37 cellular contexts compared by ENCODE assay signal in genomic region chr12:65407388-65408149, GRCh38.
"Had no signal": no experiment of that assay in that cellular context is flagged by ENCODE, and none has a peak within 500 bp of the region (broad histone marks: within the 10 kb centered on the region; RNA-seq: fewer than 3 reads in every experiment).

No MANE protein-coding gene starts in this region.

- H3K27me3 ChIP-seq: ascending aorta, cardiac muscle cell had no signal

- H3K36me3 ChIP-seq: cardiac muscle cell had no signal

- H3K36me3 Mint-ChIP-seq: activated CD8-positive, alpha-beta memory T cell treated with anti-CD3 and anti-CD28 coated beads, Interleukin-2, amount 10 ng/mL, durations not matched to agents 7 days and 5 days; activated naive CD4-positive, alpha-beta T cell treated with anti-CD3 and anti-CD28 coated beads, Interleukin-2, amount 10 ng/mL, durations not matched to agents 7 days and 5 days; activated naive CD4-positive, alpha-beta T cell treated with anti-CD3 and anti-CD28 coated beads, Interleukin-2, amount 50 U/mL, for 24 hours; activated naive CD8-positive, alpha-beta T cell; activated naive CD8-positive, alpha-beta T cell treated with anti-CD3 and anti-CD28 coated beads, Interleukin-2, amount 10 ng/mL, durations not matched to agents 7 days and 5 days; brain had no signal

- H3K9me3 Mint-ChIP-seq: activated B cell treated with CpG ODN at 0.5 μM for 24 hours; activated CD4-positive, alpha-beta memory T cell treated with anti-CD3 and anti-CD28 coated beads, Interleukin-2, amount 10 ng/mL, durations not matched to agents 7 days and 5 days; activated CD4-positive, alpha-beta T cell treated with anti-CD3 and anti-CD28 coated beads, Interleukin-2, amount 10 ng/mL, durations not matched to agents 24 days and 14 days; activated naive CD4-positive, alpha-beta T cell treated with anti-CD3 and anti-CD28 coated beads, Interleukin-2, amount 10 ng/mL, durations not matched to agents 7 days and 5 days; activated naive CD8-positive, alpha-beta T cell treated with anti-CD3 and anti-CD28 coated beads, Interleukin-2, amount 50 U/mL, for 24 hours; activated T-cell treated with anti-CD3 and anti-CD28 coated beads, Interleukin-2, amount 50 U/mL, for 24 hours; activated T-helper 2 cell treated with anti-CD3 and anti-CD28 coated beads, Interferon-gamma antibody, Interleukin-2, Interleukin-4, amounts not matched to agents 10 μg/mL and 5 μg/mL and 100 μg/mL, durations not matched to agents 14 hours and 24 hours and 36 hours; T-helper 1 cell treated with Interleukin-12 subunit alpha and Interleukin-12 subunit beta and Interleukin-4 antibody, amounts not matched to agents 30 μg/mL and 1 μg/mL, for 36 hours; T-helper 2 cell treated with Interferon-gamma antibody and Interleukin-4, amounts not matched to agents 5 μg/mL and 100 μg/mL, for 36 hours had no signal

- FAIRE-seq: bronchial epithelial cell, TTC549 had no signal

- H3K9me3 ChIP-seq: ascending aorta had no signal

- DNase-seq: activated B cell treated with CpG ODN at 0.5 μM for 24 hours; activated CD4-positive, alpha-beta memory T cell treated with anti-CD3 and anti-CD28 coated beads, Interleukin-2, amount 10 ng/mL, durations not matched to agents 7 days and 5 days; activated CD4-positive, alpha-beta T cell treated with anti-CD3 and anti-CD28 coated beads for 4 hours; activated CD4-positive, alpha-beta T cell treated with anti-CD3 and anti-CD28 coated beads, Interleukin-2, amount 10 ng/mL, durations not matched to agents 24 days and 14 days; activated CD4-positive, alpha-beta T cell treated with anti-CD3 and anti-CD28 coated beads, Interleukin-2, amount 50 U/mL, for 1 hour; activated CD4-positive, alpha-beta T cell treated with anti-CD3 and anti-CD28 coated beads, Interleukin-2, amount 50 U/mL, for 4 hours; activated CD4-positive, CD25-positive, alpha-beta regulatory T cell treated with anti-CD3 and anti-CD28 coated beads, Interleukin-2, amount 50 U/mL, for 72 hours; activated CD8-positive, alpha-beta memory T cell treated with anti-CD3 and anti-CD28 coated beads for 24 hours; activated CD8-positive, alpha-beta memory T cell treated with anti-CD3 and anti-CD28 coated beads, Interleukin-2, amount 10 ng/mL, durations not matched to agents 7 days and 5 days; activated CD8-positive, alpha-beta memory T cell treated with anti-CD3 and anti-CD28 coated beads, Interleukin-2, amount 50 U/mL, for 48 hours; activated CD8-positive, alpha-beta T cell treated with anti-CD3 and anti-CD28 coated beads, Interleukin-2, amount 10 ng/mL, durations not matched to agents 7 days and 5 days; activated effector memory CD4-positive, alpha-beta T cell treated with Interleukin-2 at 50 U/mL for 16 hours; activated gamma-delta T cell; activated naive CD4-positive, alpha-beta T cell treated with anti-CD3 and anti-CD28 coated beads, Interleukin-2, amount 10 ng/mL, durations not matched to agents 7 days and 5 days; activated naive CD4-positive, alpha-beta T cell treated with Interleukin-2 at 50 U/mL for 16 hours; activated naive CD8-positive, alpha-beta T cell treated with anti-CD3 and anti-CD28 coated beads, Interleukin-2, amount 10 ng/mL, durations not matched to agents 7 days and 5 days; activated naive CD8-positive, alpha-beta T cell treated with anti-CD3 and anti-CD28 coated beads, Interleukin-2, amount 50 U/mL, for 24 hours; activated T-cell treated with anti-CD3 and anti-CD28 coated beads, Interleukin-2, amount 50 U/mL, for 24 hours; activated T-cell treated with anti-CD3 and anti-CD28 coated beads, Interleukin-2, amount 50 U/mL, for 48 hours; amygdala; anterior cingulate cortex; caudate nucleus; cerebellar nuclear complex; T-helper 1 cell; T-helper 9 cell had no signal

- H3K27ac Mint-ChIP-seq: activated B cell treated with CpG ODN at 0.5 μM for 24 hours; activated CD4-positive, alpha-beta memory T cell treated with anti-CD3 and anti-CD28 coated beads, Interleukin-2, amount 10 ng/mL, durations not matched to agents 7 days and 5 days; activated CD4-positive, alpha-beta T cell treated with anti-CD3 and anti-CD28 coated beads, Interleukin-2, amount 10 ng/mL, durations not matched to agents 24 days and 14 days; activated CD8-positive, alpha-beta memory T cell treated with anti-CD3 and anti-CD28 coated beads, Interleukin-2, amount 10 ng/mL, durations not matched to agents 7 days and 5 days; activated CD8-positive, alpha-beta T cell treated with anti-CD3 and anti-CD28 coated beads, Interleukin-2, amount 10 ng/mL, durations not matched to agents 7 days and 5 days; activated naive CD4-positive, alpha-beta T cell treated with anti-CD3 and anti-CD28 coated beads, Interleukin-2, amount 10 ng/mL, durations not matched to agents 7 days and 5 days; activated naive CD4-positive, alpha-beta T cell treated with anti-CD3 and anti-CD28 coated beads, Interleukin-2, amount 50 U/mL, for 24 hours; activated naive CD8-positive, alpha-beta T cell; activated naive CD8-positive, alpha-beta T cell treated with anti-CD3 and anti-CD28 coated beads, Interleukin-2, amount 10 ng/mL, durations not matched to agents 7 days and 5 days; activated naive CD8-positive, alpha-beta T cell treated with anti-CD3 and anti-CD28 coated beads, Interleukin-2, amount 50 U/mL, for 24 hours; activated T-cell treated with anti-CD3 and anti-CD28 coated beads, Interleukin-2, amount 50 U/mL, for 24 hours; activated T-helper 2 cell treated with anti-CD3 and anti-CD28 coated beads, Interferon-gamma antibody, Interleukin-2, Interleukin-4, amounts not matched to agents 10 μg/mL and 5 μg/mL and 100 μg/mL, durations not matched to agents 14 hours and 24 hours and 36 hours; brain; T-helper 1 cell treated with Interleukin-12 subunit alpha and Interleukin-12 subunit beta and Interleukin-4 antibody, amounts not matched to agents 30 μg/mL and 1 μg/mL, for 36 hours; T-helper 2 cell treated with Interferon-gamma antibody and Interleukin-4, amounts not matched to agents 5 μg/mL and 100 μg/mL, for 36 hours had no signal

- H3K4me1 ChIP-seq: ascending aorta had no signal

- H3K27me3 Mint-ChIP-seq: activated B cell treated with CpG ODN at 0.5 μM for 24 hours; activated CD4-positive, alpha-beta memory T cell treated with anti-CD3 and anti-CD28 coated beads, Interleukin-2, amount 10 ng/mL, durations not matched to agents 7 days and 5 days; activated CD4-positive, alpha-beta T cell treated with anti-CD3 and anti-CD28 coated beads, Interleukin-2, amount 10 ng/mL, durations not matched to agents 24 days and 14 days; activated CD8-positive, alpha-beta memory T cell treated with anti-CD3 and anti-CD28 coated beads, Interleukin-2, amount 10 ng/mL, durations not matched to agents 7 days and 5 days; activated naive CD4-positive, alpha-beta T cell treated with anti-CD3 and anti-CD28 coated beads, Interleukin-2, amount 10 ng/mL, durations not matched to agents 7 days and 5 days; activated naive CD4-positive, alpha-beta T cell treated with anti-CD3 and anti-CD28 coated beads, Interleukin-2, amount 50 U/mL, for 24 hours; activated naive CD8-positive, alpha-beta T cell treated with anti-CD3 and anti-CD28 coated beads, Interleukin-2, amount 10 ng/mL, durations not matched to agents 7 days and 5 days; activated T-cell treated with anti-CD3 and anti-CD28 coated beads, Interleukin-2, amount 50 U/mL, for 24 hours; brain; central memory CD8-positive, alpha-beta T cell had no signal

- H3K4me3 ChIP-seq: ascending aorta, cardiac muscle cell had no signal

- H3K4me1 Mint-ChIP-seq: activated B cell treated with CpG ODN at 0.5 μM for 24 hours; activated CD4-positive, alpha-beta memory T cell treated with anti-CD3 and anti-CD28 coated beads, Interleukin-2, amount 10 ng/mL, durations not matched to agents 7 days and 5 days; activated CD4-positive, alpha-beta T cell treated with anti-CD3 and anti-CD28 coated beads, Interleukin-2, amount 10 ng/mL, durations not matched to agents 24 days and 14 days; activated CD8-positive, alpha-beta memory T cell treated with anti-CD3 and anti-CD28 coated beads, Interleukin-2, amount 10 ng/mL, durations not matched to agents 7 days and 5 days; activated naive CD4-positive, alpha-beta T cell treated with anti-CD3 and anti-CD28 coated beads, Interleukin-2, amount 10 ng/mL, durations not matched to agents 7 days and 5 days; activated naive CD4-positive, alpha-beta T cell treated with anti-CD3 and anti-CD28 coated beads, Interleukin-2, amount 50 U/mL, for 24 hours; activated naive CD8-positive, alpha-beta T cell treated with anti-CD3 and anti-CD28 coated beads, Interleukin-2, amount 10 ng/mL, durations not matched to agents 7 days and 5 days; activated naive CD8-positive, alpha-beta T cell treated with anti-CD3 and anti-CD28 coated beads, Interleukin-2, amount 50 U/mL, for 24 hours; brain; central memory CD8-positive, alpha-beta T cell had no signal

- ATAC-seq: activated CD8-positive, alpha-beta memory T cell treated with anti-CD3 and anti-CD28 coated beads, Interleukin-2, amount 10 ng/mL, durations not matched to agents 7 days and 5 days; activated CD8-positive, alpha-beta T cell treated with anti-CD3 and anti-CD28 coated beads, Interleukin-2, amount 10 ng/mL, durations not matched to agents 7 days and 5 days; activated naive CD8-positive, alpha-beta T cell treated with anti-CD3 and anti-CD28 coated beads, Interleukin-2, amount 50 U/mL, for 24 hours had no signal

- H3K4me3 Mint-ChIP-seq: activated B cell treated with CpG ODN at 0.5 μM for 24 hours; activated CD4-positive, alpha-beta memory T cell treated with anti-CD3 and anti-CD28 coated beads, Interleukin-2, amount 10 ng/mL, durations not matched to agents 7 days and 5 days; activated CD4-positive, alpha-beta T cell treated with anti-CD3 and anti-CD28 coated beads, Interleukin-2, amount 10 ng/mL, durations not matched to agents 24 days and 14 days; activated CD8-positive, alpha-beta memory T cell treated with anti-CD3 and anti-CD28 coated beads, Interleukin-2, amount 10 ng/mL, durations not matched to agents 7 days and 5 days; activated CD8-positive, alpha-beta T cell treated with anti-CD3 and anti-CD28 coated beads, Interleukin-2, amount 10 ng/mL, durations not matched to agents 7 days and 5 days; activated naive CD4-positive, alpha-beta T cell treated with anti-CD3 and anti-CD28 coated beads, Interleukin-2, amount 10 ng/mL, durations not matched to agents 7 days and 5 days; activated naive CD4-positive, alpha-beta T cell treated with anti-CD3 and anti-CD28 coated beads, Interleukin-2, amount 50 U/mL, for 24 hours; activated naive CD8-positive, alpha-beta T cell; activated naive CD8-positive, alpha-beta T cell treated with anti-CD3 and anti-CD28 coated beads, Interleukin-2, amount 10 ng/mL, durations not matched to agents 7 days and 5 days; activated naive CD8-positive, alpha-beta T cell treated with anti-CD3 and anti-CD28 coated beads, Interleukin-2, amount 50 U/mL, for 24 hours; activated T-cell treated with anti-CD3 and anti-CD28 coated beads, Interleukin-2, amount 50 U/mL, for 24 hours; brain; central memory CD8-positive, alpha-beta T cell; T-helper 1 cell treated with Interleukin-12 subunit alpha and Interleukin-12 subunit beta and Interleukin-4 antibody, amounts not matched to agents 30 μg/mL and 1 μg/mL, for 36 hours; T-helper 2 cell treated with Interferon-gamma antibody and Interleukin-4, amounts not matched to agents 5 μg/mL and 100 μg/mL, for 36 hours had no signal

- H3K27ac ChIP-seq: ascending aorta, cardiac muscle cell, VCaP had no signal
